In genomic region chr9:86945868-86946711, GRCh38 we compare ENCODE assay signal across 8 cellular contexts. TPM values are rescaled to one million over a fixed set of nuclear protein-coding genes. Genes with fewer than 3 reads are reported as not detected.
DNase-seq lines count a peak whose midpoint lies in the region; ATAC-seq, FAIRE-seq and TF ChIP-seq lines count a peak whose summit lies in the region.

No MANE protein-coding gene starts in this region.

- H3K27ac ChIP-seq in VCaP (peak overlapping the region; percentile 65), breast epithelium (peak overlapping the region; percentile 89 to 94), small intestine (ENCODE audit: low read depth in 1 of 2, low read length in 1 of 2) (peak overlapping the region; percentile 34 to 84)

- H3K27me3 Mint-ChIP-seq in CD14-positive monocyte (ENCODE audit: low read depth in 3 of 3): peaks cover 49 to 58% (median 54%) of the 10 kb centered on the region in 3 donors

- H3K27me3 ChIP-seq in breast epithelium: no peaks in the 10 kb centered on the region
- H3K27me3 ChIP-seq in small intestine (ENCODE audit: control insufficient read depth in 2 of 2, insufficient read depth in 2 of 2, low read length in 2 of 2): peaks cover 0 to 2% of the 10 kb centered on the region in 2 donors

- no peaks in the 10 kb centered on the region for H3K9me3 ChIP-seq in breast epithelium
- H3K9me3 ChIP-seq in small intestine (ENCODE audit: control insufficient read depth, low read depth): no peaks in the 10 kb centered on the region

- no peak for FAIRE-seq in small intestine (lab: Jason Lieb, UNC)

- WGBS in small intestine, 3 donors: 1% methylated on average over 74 to 119 of the region's 119 CpGs

- ATAC-seq in GM21367 (IDR thresholded peaks at IDR 0.05; ENCODE audit: unreplicated experiment): peak; percentile 47

- DNase-seq in CD14-positive monocyte (ENCODE audit: low spot score) (no peak), HuH-7.5 (ENCODE audit: low spot score) (peak; percentile 51), breast epithelium (ENCODE audit: low spot score in 2 of 2) (peak; percentile 50 to 54), iPS-NIHi11 (ENCODE audit: low spot score) (peak; percentile 55), small intestine (peak; percentile 57), NCI-H774 (lab: John Stamatoyannopoulos, UW) (no peak)

- H3K4me1 ChIP-seq in breast epithelium (no peaks in the 10 kb centered on the region), small intestine (ENCODE audit: control insufficient read depth in 2 of 2, insufficient read depth in 1 of 2, low read depth in 1 of 2, low read length in 1 of 2) (no peaks in the 10 kb centered on the region)

- H3K36me3 ChIP-seq in breast epithelium (no peaks in the 10 kb centered on the region), small intestine (ENCODE audit: control insufficient read depth in 2 of 2, insufficient read depth in 2 of 2, low read length in 2 of 2) (no peaks in the 10 kb centered on the region)

- TF ChIP-seq CTCF in CD14-positive monocyte (IDR thresholded peaks at IDR 0.05) (no peak), VCaP (conservative IDR thresholded peaks at IDR 0.05) (peak; percentile 46), breast epithelium (IDR thresholded peaks at IDR 0.05) (no peak)

- H3K4me3 ChIP-seq in breast epithelium (peak overlapping the region; percentile 85 to 90 (median 87)), small intestine (ENCODE audit: low read depth in 1 of 2, low read length in 2 of 2) (peak overlapping the region; percentile 48 to 67)

- peaks cover 0 to 20% (median 6%) of the 10 kb centered on the region in 7 donors for H3K9me3 Mint-ChIP-seq in CD14-positive monocyte

- H3K4me1 Mint-ChIP-seq in CD14-positive monocyte: peaks cover 22% of the 10 kb centered on the region

- no peak for TF ChIP-seq POLR2A in breast epithelium (IDR thresholded peaks at IDR 0.05)

- H3K36me3 Mint-ChIP-seq in CD14-positive monocyte: peaks cover 0 to 11% of the 10 kb centered on the region in 2 donors

- H3K4me3 Mint-ChIP-seq in CD14-positive monocyte: peak overlapping the region; percentile 84 to 89

- intact Hi-C loops in CD14-positive monocyte (cut with micrococcal nuclease): no loop called here
- intact Hi-C loops in breast epithelium (cut with DNase I; ENCODE audit: low total_unique reads): no loop called here

- no peak overlapping the region for H3K27ac Mint-ChIP-seq in CD14-positive monocyte

RNA-seq across cellular contexts. Expression of gene GAS1, which starts 1.2 kb away (rescaled TPM):
- polyA plus RNA-seq in CD14-positive monocyte (under 1 TPM; 0.18 to 0.20 TPM), small intestine (1 to 10 TPM in 1 of 3 donors, under 1 TPM in 2; 0.54 to 7.4 (median 0.89) TPM)
- total RNA-seq in breast epithelium: 10 to 100 TPM; 48.2 to 99.9 (median 79.8) TPM

Comparison
In these comparisons a context has a peak if more than half of its experiments do, and no peak if none do; other contexts are left out.
1. DNase-seq: peak in HuH-7.5 (single experiment), breast epithelium (2 of 2), iPS-NIHi11 (single experiment) and small intestine (single experiment); none in CD14-positive monocyte (single experiment) and NCI-H774 (single experiment).
2. Peak in every context shown above with its lines, with median percentiles within 50 percentile points of each other: H3K27ac ChIP-seq.